ENCODE assay signal across 13 cellular contexts in the genomic region with DNA sequence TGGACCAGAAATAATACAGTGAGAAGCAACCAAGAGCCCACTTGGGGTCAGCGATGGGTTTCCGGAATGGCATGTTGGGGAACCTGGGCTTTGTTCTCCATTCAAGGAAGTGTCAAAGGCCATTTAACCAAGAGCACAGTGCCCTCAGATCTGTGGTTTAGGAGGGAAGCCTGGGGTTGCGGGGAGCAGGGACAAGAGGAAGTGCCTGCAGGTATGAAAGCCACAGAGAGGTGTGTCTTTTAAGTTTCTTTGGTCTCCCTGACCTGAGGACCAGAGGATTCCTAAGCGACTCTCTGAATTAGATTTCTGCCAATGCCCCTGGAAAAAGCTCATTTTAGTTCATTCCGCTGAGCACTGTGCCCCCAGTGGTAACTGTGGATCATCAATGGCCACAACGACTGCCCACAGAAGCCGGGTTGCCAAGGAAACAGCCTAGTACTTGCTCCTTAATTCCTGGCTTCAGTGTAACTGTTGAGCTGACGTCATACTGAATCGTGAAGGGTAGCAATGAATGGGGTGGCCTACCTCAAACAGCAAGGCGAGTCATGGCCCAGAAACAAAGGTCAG.
DNase-seq lines count a peak whose midpoint lies in the region; ATAC-seq and TF ChIP-seq lines count a peak whose summit lies in the region.
"Had no signal": no experiment of that assay in that cellular context is flagged by ENCODE, and none has a peak within 500 bp of the region (broad histone marks: within the 10 kb centered on the region; RNA-seq: fewer than 3 reads in every experiment).

No MANE protein-coding gene starts in this region.

- no peak for DNase-seq in activated naive CD4-positive, alpha-beta T cell treated with anti-CD3 and anti-CD28 coated beads, Interleukin-2, amount 50 U/mL, for 72 hours (ENCODE audit: low spot score in 2 of 2)
- no peak for DNase-seq in activated naive CD4-positive, alpha-beta T cell (lab: John Stamatoyannopoulos, UW)
- DNase-seq in WTC11 (ENCODE audit: low spot score) (peak; percentile 34), iPS-NIHi11 (ENCODE audit: low spot score) (peak; percentile 34), upper lobe of right lung (peak; percentile 15), mucosa of gallbladder (ENCODE audit: low spot score) (no peak), NCI-H2081 treated with DMSO at 0.1 percent for 48 hours (lab: John Stamatoyannopoulos, UW) (no peak)
- DNase-seq: esophagus squamous epithelium; NCI-H446; stimulated activated CD4-positive, alpha-beta T cell treated with anti-CD3 and anti-CD28 coated beads, Interleukin-12 subunit alpha, Interleukin-12 subunit beta, amount 100 ng/mL, for 4 hours had no signal

- H3K4me3 ChIP-seq in upper lobe of right lung = no peak overlapping the region
- H3K4me3 ChIP-seq: esophagus squamous epithelium, GM12878 had no signal

- ATAC-seq in activated naive CD4-positive, alpha-beta T cell treated with anti-CD3 and anti-CD28 coated beads, Interleukin-2, amount 50 U/mL, for 72 hours = peak; percentile 41 to 82
- ATAC-seq in WTC11 (peak; percentile 77), upper lobe of right lung (no peak), GM21390 (IDR thresholded peaks at IDR 0.05; ENCODE audit: unreplicated experiment) (no peak)
- ATAC-seq: GM12878 had no signal

- TF ChIP-seq CTCF in WTC11 (IDR thresholded peaks at IDR 0.05) = no peak
- no peak for TF ChIP-seq CTCF in upper lobe of right lung (IDR thresholded peaks at IDR 0.05)

- peaks cover 5% of the 10 kb centered on the region for H3K27me3 Mint-ChIP-seq in WTC11 (ENCODE audit: low read depth)
- H3K27me3 Mint-ChIP-seq: activated naive CD8-positive, alpha-beta T cell had no signal

- peaks cover 15 to 24% of the 10 kb centered on the region in 2 donors for H3K36me3 Mint-ChIP-seq in activated naive CD4-positive, alpha-beta T cell treated with anti-CD3 and anti-CD28 coated beads, Interleukin-2, amount 50 U/mL, for 72 hours
- peaks cover 16% of the 10 kb centered on the region for H3K36me3 Mint-ChIP-seq in WTC11

- H3K27ac ChIP-seq in upper lobe of right lung = no peak overlapping the region
- H3K27ac ChIP-seq: esophagus squamous epithelium had no signal

- POLR2A ChIA-PET in WTC11 (lab: Charles Lee) = no interaction called here

- intact Hi-C loops in upper lobe of right lung (cut with DNase I) = no loop called here

- H3K9me3 Mint-ChIP-seq in activated naive CD4-positive, alpha-beta T cell treated with anti-CD3 and anti-CD28 coated beads, Interleukin-2, amount 50 U/mL, for 72 hours = peaks cover 11 to 19% of the 10 kb centered on the region in 2 donors
- peaks cover 19% of the 10 kb centered on the region for H3K9me3 Mint-ChIP-seq in WTC11

- H3K4me3 Mint-ChIP-seq in WTC11 = no peak overlapping the region
- H3K4me3 Mint-ChIP-seq: activated naive CD8-positive, alpha-beta T cell had no signal

- H3K4me1 ChIP-seq in upper lobe of right lung = no peaks in the 10 kb centered on the region
- H3K4me1 ChIP-seq: esophagus squamous epithelium had no signal

- peak overlapping the region in 1 of 2 donors; percentile 6 for H3K27ac Mint-ChIP-seq in activated naive CD4-positive, alpha-beta T cell treated with anti-CD3 and anti-CD28 coated beads, Interleukin-2, amount 50 U/mL, for 72 hours
- no peak overlapping the region for H3K27ac Mint-ChIP-seq in WTC11
- H3K27ac Mint-ChIP-seq: activated naive CD8-positive, alpha-beta T cell had no signal

- no peaks in the 10 kb centered on the region for H3K36me3 ChIP-seq in upper lobe of right lung
- H3K36me3 ChIP-seq: esophagus squamous epithelium had no signal

- H3K9me3 ChIP-seq in upper lobe of right lung = no peaks in the 10 kb centered on the region

- no peaks in the 10 kb centered on the region for H3K27me3 ChIP-seq in upper lobe of right lung

- CTCF ChIA-PET in WTC11 (lab: Charles Lee) = interaction anchor here (0.5 to 0.6 kb wide), 3 partner anchors 15 to 820 kb away, joined by 3 read pairs; no protein-coding TSS in a partner anchor

- peaks cover 30% of the 10 kb centered on the region for H3K4me1 Mint-ChIP-seq in WTC11

TF ChIP-seq in WTC11, 78 proteins besides CTCF, POLR2A, EP300 and RAD21:
- no peak for TF ChIP-seq ZNF121 (CRISPR knock-in tag; IDR thresholded peaks at IDR 0.05)
- TF ChIP-seq JUN (CRISPR knock-in tag; IDR thresholded peaks at IDR 0.05) = no peak
- TF ChIP-seq, protein P1, sequence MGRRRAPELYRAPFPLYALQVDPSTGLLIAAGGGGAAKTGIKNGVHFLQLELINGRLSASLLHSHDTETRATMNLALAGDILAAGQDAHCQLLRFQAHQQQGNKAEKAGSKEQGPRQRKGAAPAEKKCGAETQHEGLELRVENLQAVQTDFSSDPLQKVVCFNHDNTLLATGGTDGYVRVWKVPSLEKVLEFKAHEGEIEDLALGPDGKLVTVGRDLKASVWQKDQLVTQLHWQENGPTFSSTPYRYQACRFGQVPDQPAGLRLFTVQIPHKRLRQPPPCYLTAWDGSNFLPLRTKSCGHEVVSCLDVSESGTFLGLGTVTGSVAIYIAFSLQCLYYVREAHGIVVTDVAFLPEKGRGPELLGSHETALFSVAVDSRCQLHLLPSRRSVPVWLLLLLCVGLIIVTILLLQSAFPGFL (CRISPR knock-in tag; IDR thresholded peaks at IDR 0.05; ENCODE audit: borderline replicate concordance) = no peak
- TF ChIP-seq KAT7 (CRISPR knock-in tag; IDR thresholded peaks at IDR 0.05; ENCODE audit: borderline replicate concordance) = no peak
- TF ChIP-seq, protein P2, sequence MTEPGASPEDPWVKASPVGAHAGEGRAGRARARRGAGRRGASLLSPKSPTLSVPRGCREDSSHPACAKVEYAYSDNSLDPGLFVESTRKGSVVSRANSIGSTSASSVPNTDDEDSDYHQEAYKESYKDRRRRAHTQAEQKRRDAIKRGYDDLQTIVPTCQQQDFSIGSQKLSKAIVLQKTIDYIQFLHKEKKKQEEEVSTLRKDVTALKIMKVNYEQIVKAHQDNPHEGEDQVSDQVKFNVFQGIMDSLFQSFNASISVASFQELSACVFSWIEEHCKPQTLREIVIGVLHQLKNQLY (CRISPR knock-in tag; IDR thresholded peaks at IDR 0.05) = no peak
- TF ChIP-seq ZNF138 (CRISPR knock-in tag; conservative IDR thresholded peaks at IDR 0.05) = no peak

Comparison
In these comparisons a context has a peak if more than half of its experiments do, and no peak if none do; other contexts are left out.
1. ATAC-seq: peak in activated naive CD4-positive, alpha-beta T cell treated with anti-CD3 and anti-CD28 coated beads, Interleukin-2, amount 50 U/mL, for 72 hours (2 of 2) and WTC11 (single experiment); none in upper lobe of right lung (single experiment) and GM21390 (single experiment).
2. DNase-seq: peak in WTC11 (single experiment), iPS-NIHi11 (single experiment) and upper lobe of right lung (single experiment); none in activated naive CD4-positive, alpha-beta T cell treated with anti-CD3 and anti-CD28 coated beads, Interleukin-2, amount 50 U/mL, for 72 hours (0 of 2), activated naive CD4-positive, alpha-beta T cell (0 of 4), mucosa of gallbladder (single experiment) and NCI-H2081 treated with DMSO at 0.1 percent for 48 hours (single experiment).